ENCODE assay signal across 22 cellular contexts in genomic region chr1:7609311-7609994, GRCh38.
DNase-seq lines count a peak whose midpoint lies in the region; ATAC-seq and TF ChIP-seq lines count a peak whose summit lies in the region.
"Had no signal": no experiment of that assay in that cellular context is flagged by ENCODE, and none has a peak within 500 bp of the region (broad histone marks: within the 10 kb centered on the region; RNA-seq: fewer than 3 reads in every experiment).

No MANE protein-coding gene starts in this region.

- H3K27ac Mint-ChIP-seq in nephron progenitor cell = no peak overlapping the region
- H3K27ac Mint-ChIP-seq: CD8-positive, alpha-beta T cell; naive thymus-derived CD8-positive, alpha-beta T cell had no signal

- H3K9me3 ChIP-seq in HUES64 (ENCODE audit: insufficient read depth, low read depth, low read length) (peaks cover 5% of the 10 kb centered on the region), RWPE2 (ENCODE audit: severe bottlenecking) (no peaks in the 10 kb centered on the region), right atrium auricular region (no peaks in the 10 kb centered on the region)
- H3K9me3 ChIP-seq: thoracic aorta had no signal

- no peak for TF ChIP-seq CTCF in RWPE2 (IDR thresholded peaks at IDR 0.05; ENCODE audit: poor library complexity, severe bottlenecking)
- no peak for TF ChIP-seq CTCF in nephron progenitor cell (IDR thresholded peaks at IDR 0.05)
- TF ChIP-seq CTCF in right atrium auricular region (IDR thresholded peaks at IDR 0.05) = no peak

- H3K36me3 ChIP-seq in HUES64 (ENCODE audit: insufficient read depth, low read length) (no peaks in the 10 kb centered on the region), RWPE2 (ENCODE audit: low read depth) (no peaks in the 10 kb centered on the region), right atrium auricular region (no peaks in the 10 kb centered on the region)
- H3K36me3 ChIP-seq: thoracic aorta had no signal

- DNase-seq in COLO668 (lab: John Stamatoyannopoulos, UW; ENCODE audit: unreplicated experiment) = peak; percentile 73
- DNase-seq in RWPE2 (ENCODE audit: low spot score) = peak; percentile 45
- peak; percentile 0 for DNase-seq in nephron progenitor cell
- DNase-seq in right atrium auricular region (ENCODE audit: low spot score) = no peak
- DNase-seq in SHP77 treated with DMSO at 0.1 percent for 48 hours (lab: John Stamatoyannopoulos, UW) = no peak
- DNase-seq: activated CD8-positive, alpha-beta memory T cell treated with anti-CD3 and anti-CD28 coated beads for 24 hours; activated naive CD4-positive, alpha-beta T cell treated with anti-CD3 and anti-CD28 coated beads, Interleukin-2, amount 50 U/mL, for 16 hours; activated T-cell treated with anti-CD3 and anti-CD28 coated beads, Interleukin-2, amount 50 U/mL, for 48 hours; CD8-positive, alpha-beta T cell; effector CD4-positive, alpha-beta T cell; foreskin melanocyte; hypothalamus; NCI-H1048; stimulated activated CD4-positive, alpha-beta T cell treated with anti-CD3 and anti-CD28 coated beads, Interleukin-1b, Interleukin-23, amount 100 ng/mL, for 48 hours; stimulated activated naive CD4-positive, alpha-beta T cell had no signal

- no peak overlapping the region for H3K9ac ChIP-seq in HUES64 (ENCODE audit: low read depth, low read length)
- H3K9ac ChIP-seq: parathyroid adenoma had no signal

- H3K4me1 ChIP-seq in HUES64 (ENCODE audit: insufficient read depth, low read length) = peaks cover 13% of the 10 kb centered on the region
- no peaks in the 10 kb centered on the region for H3K4me1 ChIP-seq in RWPE2 (ENCODE audit: insufficient read depth, poor library complexity, severe bottlenecking)
- peaks cover 0 to 12% of the 10 kb centered on the region in 2 donors for H3K4me1 ChIP-seq in right atrium auricular region
- H3K4me1 ChIP-seq: parathyroid adenoma had no signal

- no peak overlapping the region for H3K4me3 ChIP-seq in HUES64 (ENCODE audit: low read length)
- H3K4me3 ChIP-seq in RWPE2 (ENCODE audit: severe bottlenecking) = no peak overlapping the region
- H3K4me3 ChIP-seq in right atrium auricular region = no peak overlapping the region
- H3K4me3 ChIP-seq: thoracic aorta had no signal

- peaks cover 25% of the 10 kb centered on the region for H3K4me1 Mint-ChIP-seq in nephron progenitor cell
- H3K4me1 Mint-ChIP-seq: naive thymus-derived CD8-positive, alpha-beta T cell had no signal

- H3K27me3 ChIP-seq in HUES64 (ENCODE audit: insufficient read depth, low read length) (no peaks in the 10 kb centered on the region), RWPE2 (ENCODE audit: insufficient read depth, poor library complexity, severe bottlenecking) (no peaks in the 10 kb centered on the region), right atrium auricular region (no peaks in the 10 kb centered on the region)

- no peaks in the 10 kb centered on the region for H3K36me3 Mint-ChIP-seq in nephron progenitor cell (ENCODE audit: low read depth)
- H3K36me3 Mint-ChIP-seq: CD8-positive, alpha-beta T cell; naive thymus-derived CD8-positive, alpha-beta T cell had no signal

- peaks cover 13% of the 10 kb centered on the region for H3K9me3 Mint-ChIP-seq in nephron progenitor cell
- H3K9me3 Mint-ChIP-seq: CD8-positive, alpha-beta T cell had no signal

- peak overlapping the region; percentile 47; the same call in 1 of the 2 replicates for H3K27ac ChIP-seq in HUES64 (ENCODE audit: low read depth, low read length)
- H3K27ac ChIP-seq in RWPE2 (ENCODE audit: poor library complexity, severe bottlenecking) = no peak overlapping the region
- no peak overlapping the region for H3K27ac ChIP-seq in right atrium auricular region
- H3K27ac ChIP-seq: parathyroid adenoma, thoracic aorta had no signal

- no peak overlapping the region for H3K4me3 Mint-ChIP-seq in nephron progenitor cell
- H3K4me3 Mint-ChIP-seq: CD8-positive, alpha-beta T cell; naive thymus-derived CD8-positive, alpha-beta T cell had no signal

- WGBS in HUES64 = 76% methylated on average over 7 of the region's 7 CpGs

- no peak for ATAC-seq in RWPE2 (ENCODE audit: low read depth)
- no peak for ATAC-seq in HG03432 (IDR thresholded peaks at IDR 0.05; ENCODE audit: unreplicated experiment)
- ATAC-seq: activated CD4-positive, CD25-positive, alpha-beta regulatory T cell treated with anti-CD3 and anti-CD28 coated beads, Interleukin-2, amount 50 U/mL, for 24 hours; CD8-positive, alpha-beta T cell; naive thymus-derived CD8-positive, alpha-beta T cell; SK-N-SH treated with all-trans-retinoic acid at 6 μM for 48 hours had no signal

- peaks cover 7% of the 10 kb centered on the region for H3K27me3 Mint-ChIP-seq in nephron progenitor cell (ENCODE audit: low read depth, poor library complexity)

Comparison
In these comparisons a context has a peak if more than half of its experiments do, and no peak if none do; other contexts are left out.
1. DNase-seq: peak in COLO668 (single experiment), RWPE2 (single experiment) and nephron progenitor cell (single experiment); none in right atrium auricular region (single experiment) and SHP77 treated with DMSO at 0.1 percent for 48 hours (single experiment).